In genomic region chr16:15093940-15094827, GRCh38 we compare ENCODE assay signal across 8 cellular contexts. TPM values are rescaled to one million over a fixed set of nuclear protein-coding genes. Genes with fewer than 3 reads are reported as not detected.
A peak's percentile ranks its signal among the peaks of the same experiment; 100 is the strongest.
DNase-seq lines count a peak whose midpoint lies in the region; ATAC-seq, FAIRE-seq and TF ChIP-seq lines count a peak whose summit lies in the region.
"Not testable (repeated sequence)": the region's sequence is repeated elsewhere in the genome, so short reads cannot be mapped to it uniquely, and the experiment has no call there.

Gene RRN3, minus strand, starts transcription at chr16:15094272. Its CDS starts 39 bp downstream, at chr16:15094233.

- not testable (repeated sequence) for H3K4me1 ChIP-seq in keratinocyte (ENCODE audit: control insufficient read depth, extremely low read depth, insufficient read depth, low read length)

- not testable (repeated sequence) for H3K9me1 ChIP-seq in keratinocyte (ENCODE audit: control insufficient read depth, extremely low read depth, insufficient read depth, low read length)

- H3K9me3 ChIP-seq in keratinocyte (ENCODE audit: control insufficient read depth, low read depth, low read length), result not testable (repeated sequence)

- peak; percentile 93 for DNase-seq in AG20443 (ENCODE audit: low spot score)
- peak; percentile 76 for DNase-seq in NCI-H446 treated with DMSO at 0.1 percent for 48 hours (lab: John Stamatoyannopoulos, UW)
- DNase-seq in activated CD4-positive, CD25-positive, alpha-beta regulatory T cell treated with anti-CD3 and anti-CD28 coated beads, Interleukin-2, amount 50 U/mL, for 72 hours, result peak; percentile 87
- DNase-seq in cerebellar nuclear complex (lab: John Stamatoyannopoulos, UW), result peak; percentile 11 to 90
- DNase-seq in keratinocyte (ENCODE audit: low read depth, low spot score), result peak; percentile 55
- DNase-seq in stimulated activated CD4-positive, alpha-beta T cell treated with anti-CD3 and anti-CD28 coated beads, Interleukin-15, amount 100 ng/mL, for 1 hour (ENCODE audit: low read depth in 1 of 2, low spot score in 1 of 2), result peak; percentile 65 to 79

- peak within 1 kb of the TSS; percentile 57 to 80 (median 64) for H3K4me3 ChIP-seq in keratinocyte (ENCODE audit: control insufficient read depth in 2 of 3, extremely low read depth in 1 of 3, insufficient read depth in 2 of 3, low read depth in 1 of 3, low read length in 3 of 3)

- not testable (repeated sequence) for FAIRE-seq in keratinocyte (lab: Jason Lieb, UNC)

- peak within 1 kb of the TSS; percentile 80 for H3K27ac ChIP-seq in keratinocyte (ENCODE audit: control insufficient read depth, insufficient read depth, low read length)

- TF ChIP-seq POLR2A in GM19099 (IDR thresholded peaks at IDR 0.05; ENCODE audit: extremely low read depth, insufficient read length, low read depth), result peak; percentile 89

- peaks cover 16% of the 10 kb centered on the region for H3K79me2 ChIP-seq in keratinocyte (ENCODE audit: control insufficient read depth, insufficient read depth, low read length)

- H3K4me2 ChIP-seq in keratinocyte (ENCODE audit: control insufficient read depth, extremely low read depth, insufficient read depth, low read depth, low read length), result peak within 1 kb of the TSS; percentile 88

- H3K27me3 ChIP-seq in keratinocyte (ENCODE audit: control insufficient read depth, extremely low read depth, insufficient read depth, low read length), result not testable (repeated sequence)

- H3K9ac ChIP-seq in keratinocyte (ENCODE audit: control insufficient read depth, extremely low read depth, insufficient read depth, low read length), result peak within 1 kb of the TSS; percentile 89

- TF ChIP-seq CTCF in keratinocyte (optimal IDR thresholded peaks at IDR 0.05 in 1 of 3, IDR thresholded peaks at IDR 0.05 in 1 of 3, conservative IDR thresholded peaks at IDR 0.05 in 1 of 3; ENCODE audit: extremely low read depth in 1 of 3, insufficient read depth in 2 of 3, low read length in 3 of 3), result not testable (repeated sequence)

- peak; percentile 93 for ATAC-seq in HG03378 (IDR thresholded peaks at IDR 0.05; ENCODE audit: unreplicated experiment)

- not testable (repeated sequence) for H3K36me3 ChIP-seq in keratinocyte (ENCODE audit: control insufficient read depth in 2 of 2, extremely low read depth in 1 of 2, insufficient read depth in 2 of 2, low read length in 2 of 2)

- peak within 1 kb of the TSS; percentile 96 for H2AFZ ChIP-seq in keratinocyte (ENCODE audit: control insufficient read depth, low read length)

- not testable (repeated sequence) for H4K20me1 ChIP-seq in keratinocyte (ENCODE audit: control insufficient read depth, extremely low read depth, insufficient read depth, low read length)

- dilution Hi-C loops in keratinocyte (cut with MboI; ENCODE audit: extremely low pct_ligation_motif_present, low sequenced_read_pairs), result not testable (repeated sequence)

RNA-seq across cellular contexts. Expression of gene RRN3, which starts in this region (rescaled TPM):
- 40.7 to 60.3 TPM (median 53.1 TPM) in 3 replicates for polyA plus RNA-seq in keratinocyte
- polyA plus RNA-seq in keratinocyte (2011; ENCODE audit: low read depth), result 39.3 TPM
- polyA plus RNA-seq in keratinocyte (2011; cell fraction: cytosol; rRNA removed), result 28.6 and 54.5 TPM in 2 replicates
- 58.2 and 67.4 TPM in 2 replicates for polyA plus RNA-seq in keratinocyte (2011; cell fraction: nucleus; rRNA removed)
- polyA plus RNA-seq in keratinocyte (2012; ENCODE audit: low replicate concordance), result 29.2 and 30.9 TPM in 2 replicates
- polyA minus RNA-seq in keratinocyte, result 27.3 to 74.1 TPM (median 65.7 TPM) in 3 replicates
- 44.7 TPM for polyA minus RNA-seq in keratinocyte (2011; cell fraction: cytosol; rRNA and poly(A)+ RNA removed)
- polyA minus RNA-seq in keratinocyte (2011; cell fraction: nucleus; rRNA and poly(A)+ RNA removed), result 42.6 and 79.0 TPM in 2 replicates

Comparison
In these comparisons a context has a peak if more than half of its experiments do, and no peak if none do; other contexts are left out.
1. Peak in every context shown above with its lines: DNase-seq, ATAC-seq, H3K4me3 ChIP-seq and H3K27ac ChIP-seq.